ENCODE assay signal across 9 cellular contexts in the genomic region with DNA sequence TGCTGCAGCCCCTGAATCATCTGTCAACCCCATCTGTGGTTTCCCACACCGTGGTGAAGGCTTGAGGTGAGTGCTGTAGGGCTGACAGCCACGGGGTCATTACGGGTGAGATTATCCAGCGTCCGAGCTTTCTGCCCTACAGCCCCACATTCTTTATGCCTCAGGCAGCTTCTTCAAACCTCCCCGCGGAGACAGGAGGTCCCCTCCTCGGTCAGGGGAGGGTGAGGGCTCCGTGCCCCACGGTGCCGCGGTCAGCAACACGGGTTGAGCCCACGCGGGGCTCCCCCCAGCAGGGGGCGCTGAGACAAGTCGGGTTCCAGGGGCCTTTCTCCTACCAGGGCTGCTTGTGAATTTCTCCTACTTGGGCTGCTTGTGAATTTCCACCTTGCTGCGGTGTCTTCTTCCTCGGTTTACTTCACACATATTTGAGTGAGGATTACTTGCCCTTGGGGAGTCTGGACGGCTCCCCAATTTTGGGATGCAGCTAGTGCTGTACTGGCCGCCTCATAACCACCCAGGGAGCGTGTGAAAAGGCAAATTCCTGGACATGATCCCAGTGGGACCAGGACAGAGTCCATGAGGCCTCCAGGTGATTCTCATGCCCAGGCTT. TPM values are rescaled to one million over a fixed set of nuclear protein-coding genes. Genes with fewer than 3 reads are reported as not detected.
DNase-seq lines count a peak whose midpoint lies in the region; ATAC-seq and TF ChIP-seq lines count a peak whose summit lies in the region.
"Had no signal": no experiment of that assay in that cellular context is flagged by ENCODE, and none has a peak within 500 bp of the region (broad histone marks: within the 10 kb centered on the region; RNA-seq: fewer than 3 reads in every experiment).

No MANE protein-coding gene starts in this region.

- H3K9me3 ChIP-seq in hepatocyte (ENCODE audit: low read depth): no peaks in the 10 kb centered on the region

- TF ChIP-seq CTCF in hepatocyte (IDR thresholded peaks at IDR 0.05; ENCODE audit: poor library complexity): peak; percentile 56

- H3K9me3 Mint-ChIP-seq in activated naive CD4-positive, alpha-beta T cell treated with anti-CD3 and anti-CD28 coated beads, Interleukin-2, amount 10 ng/mL, durations not matched to agents 7 days and 5 days: no peaks in the 10 kb centered on the region

- H3K4me1 ChIP-seq in hepatocyte (ENCODE audit: insufficient read depth): peaks cover 4% of the 10 kb centered on the region

- H3K36me3 Mint-ChIP-seq in activated naive CD4-positive, alpha-beta T cell treated with anti-CD3 and anti-CD28 coated beads, Interleukin-2, amount 10 ng/mL, durations not matched to agents 7 days and 5 days: no peaks in the 10 kb centered on the region

- in situ Hi-C loops in SK-MEL-5 (cut with HindIII; ENCODE audit: low pct_unique_long_range_greater_than_20kb, low sequenced_read_pairs): no loop called here

- no peak overlapping the region for H3K4me3 ChIP-seq in hepatocyte

- H3K4me2 ChIP-seq in hepatocyte: no peak overlapping the region

- H3K27ac Mint-ChIP-seq in activated naive CD4-positive, alpha-beta T cell treated with anti-CD3 and anti-CD28 coated beads, Interleukin-2, amount 10 ng/mL, durations not matched to agents 7 days and 5 days: no peak overlapping the region

- no peak overlapping the region for H2AFZ ChIP-seq in hepatocyte

- DNase-seq in SK-MEL-5 (ENCODE audit: low read depth, low spot score) (peak; percentile 53), hepatocyte (ENCODE audit: low spot score) (peak; percentile 48), kidney glomerular epithelial cell (lab: John Stamatoyannopoulos, UW) (no peak), NCI-H1436 treated with DMSO at 0.1 percent for 48 hours (lab: John Stamatoyannopoulos, UW) (no peak)
- DNase-seq in activated naive CD4-positive, alpha-beta T cell treated with anti-CD3 and anti-CD28 coated beads, Interleukin-2, amount 10 ng/mL, durations not matched to agents 7 days and 5 days: peak; percentile 64
- peak; percentile 49 to 64 for DNase-seq in stimulated activated CD4-positive, alpha-beta T cell treated with anti-CD3 and anti-CD28 coated beads, Interleukin-1b, Interleukin-23, amount 100 ng/mL, for 4 hours (ENCODE audit: low read depth in 2 of 2)

- no peaks in the 10 kb centered on the region for H3K9me2 ChIP-seq in hepatocyte (replicated peaks; ENCODE audit: insufficient read depth)

- H4K20me1 ChIP-seq in hepatocyte (ENCODE audit: insufficient read depth, poor library complexity, severe bottlenecking): no peaks in the 10 kb centered on the region

- ATAC-seq in GM18867 (IDR thresholded peaks at IDR 0.05; ENCODE audit: unreplicated experiment) (peak; percentile 51), GM19035 (IDR thresholded peaks at IDR 0.05; ENCODE audit: unreplicated experiment) (no peak)

- no peak overlapping the region for H3K4me3 Mint-ChIP-seq in activated naive CD4-positive, alpha-beta T cell treated with anti-CD3 and anti-CD28 coated beads, Interleukin-2, amount 10 ng/mL, durations not matched to agents 7 days and 5 days

- CTCF ChIA-PET in activated naive CD4-positive, alpha-beta T cell treated with anti-CD3 and anti-CD28 coated beads, Interleukin-2, amount 10 ng/mL, durations not matched to agents 7 days and 5 days (lab: Charles Lee): interaction anchor here (0.6 to 4.1 kb wide), 12 partner anchors 10 to 243 kb away, joined by 3 to 23 read pairs (median 4); partner anchors contain the start of gene WFIKKN2

- H3K27me3 ChIP-seq in hepatocyte: no peaks in the 10 kb centered on the region

- H3K4me1 Mint-ChIP-seq in activated naive CD4-positive, alpha-beta T cell treated with anti-CD3 and anti-CD28 coated beads, Interleukin-2, amount 10 ng/mL, durations not matched to agents 7 days and 5 days: peaks cover 8% of the 10 kb centered on the region

- H3K36me3 ChIP-seq in hepatocyte (replicated peaks; ENCODE audit: insufficient read depth, low read depth): no peaks in the 10 kb centered on the region

- H3K27ac ChIP-seq in hepatocyte: no peak overlapping the region

- no peaks in the 10 kb centered on the region for H3K79me2 ChIP-seq in hepatocyte

- peaks cover 61% of the 10 kb centered on the region for H3K27me3 Mint-ChIP-seq in activated naive CD4-positive, alpha-beta T cell treated with anti-CD3 and anti-CD28 coated beads, Interleukin-2, amount 10 ng/mL, durations not matched to agents 7 days and 5 days

- 39% methylated on average over 22 of the region's 22 CpGs for WGBS in hepatocyte (ENCODE audit: low lambda C conversion rate, missing lambda C conversion rate)

RNA-seq across cellular contexts. Expression of gene WFIKKN2, which starts 18.1 kb away (rescaled TPM):
- not detected in 2 replicates for total RNA-seq in SK-MEL-5 (2014; rRNA removed; shearing (Covaris generic))
- polyA plus RNA-seq in SK-MEL-5 (2015; cell fraction: cytosol; rRNA removed): not detected in 2 replicates
- polyA plus RNA-seq in SK-MEL-5 (2015; cell fraction: nucleus; rRNA removed): not detected in 2 replicates
- total RNA-seq in hepatocyte: 0.36 and 0.50 TPM in 2 replicates
- 0.68 TPM in 1 of 2 replicates, not detected in the other for polyA plus RNA-seq in hepatocyte
- total RNA-seq: activated CD8-positive, alpha-beta memory T cell treated with anti-CD3 and anti-CD28 coated beads for 36 hours had no signal

RNA-seq across cellular contexts. Expression of gene TOB1, which starts 48.9 kb away (rescaled TPM):
- total RNA-seq in SK-MEL-5 (2014; rRNA removed; shearing (Covaris generic)): 23.3 and 23.7 TPM in 2 replicates
- polyA plus RNA-seq in SK-MEL-5 (2015; cell fraction: cytosol; rRNA removed): 36.6 and 37.5 TPM in 2 replicates
- polyA plus RNA-seq in SK-MEL-5 (2015; cell fraction: nucleus; rRNA removed): 18.2 and 22.4 TPM in 2 replicates
- 52.1 and 53.6 TPM in 2 replicates for total RNA-seq in hepatocyte
- 41.1 and 43.2 TPM in 2 replicates for polyA plus RNA-seq in hepatocyte

RNA-seq across cellular contexts. Expression of gene ANKRD40CL, which starts 49.9 kb away (rescaled TPM):
- total RNA-seq in SK-MEL-5 (2014; rRNA removed; shearing (Covaris generic)): not detected in 2 replicates
- polyA plus RNA-seq in SK-MEL-5 (2015; cell fraction: cytosol; rRNA removed): not detected in 2 replicates
- not detected in 2 replicates for polyA plus RNA-seq in SK-MEL-5 (2015; cell fraction: nucleus; rRNA removed)
- 3.3 and 4.2 TPM in 2 replicates for total RNA-seq in hepatocyte
- polyA plus RNA-seq in hepatocyte: 2.8 and 3.9 TPM in 2 replicates
- total RNA-seq: activated CD8-positive, alpha-beta memory T cell treated with anti-CD3 and anti-CD28 coated beads for 36 hours had no signal

Comparison
In these comparisons a context has a peak if more than half of its experiments do, and no peak if none do; other contexts are left out.
1. DNase-seq: peak in SK-MEL-5 (single experiment), activated naive CD4-positive, alpha-beta T cell treated with anti-CD3 and anti-CD28 coated beads, Interleukin-2, amount 10 ng/mL, durations not matched to agents 7 days and 5 days (single experiment), hepatocyte (single experiment) and stimulated activated CD4-positive, alpha-beta T cell treated with anti-CD3 and anti-CD28 coated beads, Interleukin-1b, Interleukin-23, amount 100 ng/mL, for 4 hours (2 of 2); none in kidney glomerular epithelial cell (single experiment) and NCI-H1436 treated with DMSO at 0.1 percent for 48 hours (single experiment).